In genomic region chr5:131795879-131796792, GRCh38 we compare ENCODE assay signal across 8 cellular contexts. TPM values are rescaled to one million over a fixed set of nuclear protein-coding genes. Genes with fewer than 3 reads are reported as not detected.
DNase-seq lines count a peak whose midpoint lies in the region; ATAC-seq and TF ChIP-seq lines count a peak whose summit lies in the region.

No MANE protein-coding gene starts in this region.

- peak overlapping the region; percentile 95 for H3K4me3 ChIP-seq in WI38 (ENCODE audit: low read depth, low read length)
- peak overlapping the region; percentile 92 for H3K4me3 ChIP-seq in coronary artery
- H3K4me3 ChIP-seq in left lung = peak overlapping the region; percentile 68 to 97

- no peaks in the 10 kb centered on the region for H3K27me3 ChIP-seq in left lung

- H3K9me3 ChIP-seq in left lung = no peaks in the 10 kb centered on the region

- H3K27ac ChIP-seq in coronary artery (peak overlapping the region; percentile 97 to 100), left lung (peak overlapping the region; percentile 97 to 100)

- peak; percentile 75 for DNase-seq in EH (ENCODE audit: low read depth)
- peak; percentile 41 for DNase-seq in HuH-7 (ENCODE audit: low spot score)
- DNase-seq in coronary artery (ENCODE audit: low spot score) = peak; percentile 89
- peak; percentile 71 to 93 for DNase-seq in left lung
- DNase-seq in stimulated activated CD4-positive, alpha-beta T cell treated with anti-CD3 and anti-CD28 coated beads, Interleukin-4, amount 100 ng/mL, for 24 hours = peak; percentile 32
- no peak for DNase-seq in NCI-H510A treated with DMSO at 0.1 percent for 48 hours (lab: John Stamatoyannopoulos, UW)

- no peaks in the 10 kb centered on the region for H3K36me3 ChIP-seq in left lung

- intact Hi-C loops in left lung (cut with DNase I) = no loop called here

- H3K4me1 ChIP-seq in left lung = peaks cover 15 to 48% of the 10 kb centered on the region in 2 donors

- peak; percentile 31 for ATAC-seq in GM21528 (IDR thresholded peaks at IDR 0.05; ENCODE audit: low FRiP score, unreplicated experiment)
- ATAC-seq in left lung = peak; percentile 69

- TF ChIP-seq CTCF in WI38 (IDR thresholded peaks at IDR 0.05; ENCODE audit: low read depth, low read length) = no peak
- TF ChIP-seq CTCF in coronary artery (IDR thresholded peaks at IDR 0.05) = no peak
- no peak for TF ChIP-seq CTCF in left lung (IDR thresholded peaks at IDR 0.05)

RNA-seq across cellular contexts. Expression of gene FNIP1, which starts 0.7 kb away (rescaled TPM):
- total RNA-seq in left lung = 10 to 100 TPM; 36.5 to 49.3 TPM
